In the genomic region with DNA sequence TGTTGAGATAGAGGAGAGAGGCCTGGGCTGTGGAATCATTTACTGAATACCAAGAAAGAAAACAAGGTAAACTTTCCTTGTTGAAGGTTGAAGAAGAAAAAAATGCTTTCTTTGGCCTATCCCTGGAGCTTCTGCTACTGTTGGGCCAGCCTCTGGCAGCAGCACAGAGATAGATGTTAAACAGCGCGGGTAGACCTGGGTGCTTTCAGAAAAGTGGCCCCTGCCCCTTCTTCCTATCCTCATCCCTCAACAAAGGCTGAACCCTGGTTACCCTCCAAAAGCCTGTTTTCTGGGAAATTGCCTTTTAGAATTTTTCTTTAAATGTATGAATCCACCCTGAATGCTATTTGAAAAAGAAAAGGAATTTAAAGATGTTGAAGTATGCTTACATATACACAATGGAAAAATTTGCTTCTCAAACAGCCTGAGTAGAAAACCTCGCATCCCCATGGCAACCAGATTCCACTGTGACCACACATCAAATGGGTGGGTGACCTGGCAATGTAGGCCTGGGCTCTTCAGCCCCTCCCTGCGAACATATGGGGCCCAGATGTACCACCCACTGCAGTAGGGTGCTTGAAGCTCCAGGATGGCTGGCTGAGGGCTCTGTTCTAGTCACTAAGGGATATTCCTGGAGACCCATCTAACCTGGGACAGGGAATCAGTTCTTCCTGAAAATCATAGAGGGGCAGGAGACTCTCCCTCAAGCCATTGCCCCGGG, we compare ENCODE assay signal across 10 cellular contexts. TPM values are rescaled to one million over a fixed set of nuclear protein-coding genes. Genes with fewer than 3 reads are reported as not detected.
A peak's percentile ranks its signal among the peaks of the same experiment; 100 is the strongest.
DNase-seq lines count a peak whose midpoint lies in the region; ATAC-seq and TF ChIP-seq lines count a peak whose summit lies in the region.
"Had no signal": no experiment of that assay in that cellular context is flagged by ENCODE, and none has a peak within 500 bp of the region (broad histone marks: within the 10 kb centered on the region; RNA-seq: fewer than 3 reads in every experiment).

No MANE protein-coding gene starts in this region.

- H3K27me3 ChIP-seq in SJSA1 (replicated peaks) (no peaks in the 10 kb centered on the region), foreskin keratinocyte (peaks cover 2% of the 10 kb centered on the region), right cardiac atrium (ENCODE audit: control insufficient read depth, insufficient read depth) (no peaks in the 10 kb centered on the region)

- peak overlapping the region; percentile 97 for H3K27ac ChIP-seq in SJSA1
- H3K27ac ChIP-seq in foreskin keratinocyte: no peak overlapping the region
- no peak overlapping the region for H3K27ac ChIP-seq in substantia nigra (ENCODE audit: low read depth, low read length, poor library complexity, severe bottlenecking)
- no peak overlapping the region for H3K27ac ChIP-seq in right cardiac atrium (ENCODE audit: low read length)
- H3K27ac ChIP-seq: 22Rv1 had no signal

- DNase-seq in DMS 273 (lab: John Stamatoyannopoulos, UW; ENCODE audit: unreplicated experiment) (peak; percentile 68), DMS 273 treated with DMSO at 0.1 percent for 48 hours (lab: John Stamatoyannopoulos, UW) (no peak), SJSA1 (ENCODE audit: low read depth in 1 of 2, low spot score in 2 of 2) (peak; percentile 98 to 99), fibroblast of mammary gland (ENCODE audit: low read depth) (peak; percentile 98), skeletal muscle cell (ENCODE audit: low read depth) (peak; percentile 95), foreskin keratinocyte (no peak), substantia nigra (lab: John Stamatoyannopoulos, UW) (no peak), right cardiac atrium (no peak)
- DNase-seq: activated CD4-positive, alpha-beta T cell treated with anti-CD3 and anti-CD28 coated beads, Interleukin-2, amount 50 U/mL, for 1 hour had no signal

- TF ChIP-seq CTCF in fibroblast of mammary gland (conservative IDR thresholded peaks at IDR 0.05; ENCODE audit: control insufficient read depth, insufficient read depth, low read depth, low read length) (no peak), foreskin keratinocyte (conservative IDR thresholded peaks at IDR 0.05) (no peak)

- WGBS in right cardiac atrium: 86% methylated on average over 5 of the region's 5 CpGs

- H3K4me1 ChIP-seq in SJSA1 (replicated peaks) (peaks cover 44% of the 10 kb centered on the region), foreskin keratinocyte (no peaks in the 10 kb centered on the region), right cardiac atrium (ENCODE audit: control insufficient read depth, insufficient read depth, low read length) (no peaks in the 10 kb centered on the region)

- H3K36me3 ChIP-seq in SJSA1: no peaks in the 10 kb centered on the region

- H3K4me3 ChIP-seq in SJSA1 (no peak overlapping the region), fibroblast of mammary gland (ENCODE audit: control insufficient read depth, low read depth, low read length) (no peak overlapping the region), skeletal muscle cell (ENCODE audit: low read depth, low read length) (no peak overlapping the region), right cardiac atrium (ENCODE audit: low read length) (no peak overlapping the region)

- 0 out of 2 replicates have a peak, but pooled peaks cover 4% of the 10 kb centered on the region for H3K9me3 ChIP-seq in SJSA1 (replicated peaks)
- no peaks in the 10 kb centered on the region for H3K9me3 ChIP-seq in right cardiac atrium (ENCODE audit: control insufficient read depth, low read length)

- ATAC-seq in foreskin keratinocyte (no peak), right cardiac atrium (no peak)

- intact Hi-C loops in right cardiac atrium (cut with DNase I): no loop called here

RNA-seq across cellular contexts. Expression of a gene that starts 23.4 kb away (rescaled TPM):
- 0.16 TPM in 1 of 2 replicates, not detected in the other for total RNA-seq in SJSA1 (2014; rRNA removed; shearing (Covaris generic))
- total RNA-seq in foreskin keratinocyte (not detected in 2 replicates), right cardiac atrium (under 1 TPM in 2 of 4 donors, not detected in 2; 0.20 to 0.57 TPM)
- polyA plus RNA-seq in foreskin keratinocyte (not detected in 2 replicates), right cardiac atrium (0.95 TPM)

Comparison
In these comparisons a context has a peak if more than half of its experiments do, and no peak if none do; other contexts are left out.
1. DNase-seq: peak in DMS 273 (single experiment), SJSA1 (2 of 2), fibroblast of mammary gland (single experiment) and skeletal muscle cell (single experiment); none in DMS 273 treated with DMSO at 0.1 percent for 48 hours (single experiment), foreskin keratinocyte (0 of 2), substantia nigra (0 of 49) and right cardiac atrium (0 of 3).